Comparison of ENCODE assay signal across 1 cellular context in the genomic region with DNA sequence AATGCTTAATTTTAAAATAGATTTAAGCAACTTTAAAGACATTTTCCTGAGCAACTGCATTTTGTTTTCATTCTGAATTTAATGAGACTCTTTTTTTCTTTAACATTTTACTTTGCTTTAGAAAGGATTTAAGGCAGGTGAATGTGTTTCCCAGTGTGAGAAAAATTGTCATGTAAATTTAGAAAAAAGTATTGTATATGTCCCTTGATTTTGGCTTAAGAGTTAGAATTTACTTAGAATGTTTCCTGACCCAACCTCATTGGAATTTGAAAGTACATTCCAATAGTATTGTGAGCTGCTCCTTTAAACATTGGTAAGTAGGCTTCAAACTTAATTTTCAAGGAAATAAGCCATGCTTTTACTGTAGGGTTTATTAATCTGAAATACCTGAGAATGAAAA.
TF ChIP-seq lines count a peak whose summit lies in the region.

No MANE protein-coding gene starts in this region.

TF ChIP-seq in SK-N-SH, 30 proteins besides CTCF, POLR2A, EP300 and RAD21 (continued from another document):
- TF ChIP-seq PBX3 (IDR thresholded peaks at IDR 0.05) (no peak), POLR2AphosphoS5 (IDR thresholded peaks at IDR 0.05; ENCODE audit: low read depth, low read length) (no peak), YY1 (IDR thresholded peaks at IDR 0.05; ENCODE audit: low read depth) (no peak), MXI1 (IDR thresholded peaks at IDR 0.05; ENCODE audit: low read depth, low read length) (no peak), FOXJ3 (CRISPR knock-in tag; IDR thresholded peaks at IDR 0.05) (no peak), ELF1 (IDR thresholded peaks at IDR 0.05) (no peak), CHD2 (IDR thresholded peaks at IDR 0.05; ENCODE audit: low read length, partially characterized antibody) (no peak), TCF12 (IDR thresholded peaks at IDR 0.05) (no peak)
